29 cellular contexts compared by ENCODE assay signal in genomic region chr2:1617425-1618021, GRCh38.
A peak's percentile ranks its signal among the peaks of the same experiment; 100 is the strongest.
DNase-seq lines count a peak whose midpoint lies in the region; ATAC-seq, FAIRE-seq and TF ChIP-seq lines count a peak whose summit lies in the region.
"Had no signal": no experiment of that assay in that cellular context is flagged by ENCODE, and none has a peak within 500 bp of the region (broad histone marks: within the 10 kb centered on the region; RNA-seq: fewer than 3 reads in every experiment).

No MANE protein-coding gene starts in this region.

- no peak overlapping the region for H3K9ac ChIP-seq in HepG2 (ENCODE audit: insufficient read depth, low read depth, low read length)
- H3K9ac ChIP-seq: KMS-11 had no signal

- H4K20me1 ChIP-seq in PC-9 (ENCODE audit: insufficient read depth) (no peaks in the 10 kb centered on the region), HepG2 (ENCODE audit: insufficient read depth, low read length) (no peaks in the 10 kb centered on the region)

- no peaks in the 10 kb centered on the region for H3K9me2 ChIP-seq in PC-9 (ENCODE audit: insufficient read depth)

- H3K79me2 ChIP-seq in PC-9 (ENCODE audit: low read depth): no peaks in the 10 kb centered on the region
- H3K79me2 ChIP-seq in HepG2 (ENCODE audit: insufficient read depth, low read length): no peaks in the 10 kb centered on the region

- WGBS in HepG2 (ENCODE audit: low lambda C conversion rate): 4% methylated on average over 8 of the region's 11 CpGs

- H3K36me3 Mint-ChIP-seq in effector memory CD8-positive, alpha-beta T cell (ENCODE audit: insufficient read depth): no peaks in the 10 kb centered on the region
- H3K36me3 Mint-ChIP-seq: activated naive CD4-positive, alpha-beta T cell treated with anti-CD3 and anti-CD28 coated beads, Interleukin-2, amount 50 U/mL, for 24 hours; CD8-positive, alpha-beta T cell had no signal

- H3F3A ChIP-seq in PC-9 (ENCODE audit: insufficient read depth, low read depth): peaks cover 5% of the 10 kb centered on the region; the same call in 1 of the 2 replicates

- TF ChIP-seq CTCF in PC-9 (conservative IDR thresholded peaks at IDR 0.05) (no peak), HepG2 (CRISPR knock-in tag; IDR thresholded peaks at IDR 0.05) (no peak)

- H3K36me3 ChIP-seq in PC-9 (ENCODE audit: low read depth): no peaks in the 10 kb centered on the region
- H3K36me3 ChIP-seq in HepG2 (replicated peaks in 1 of 2; ENCODE audit: control insufficient read depth in 1 of 2, insufficient read depth in 2 of 2, low read length in 2 of 2): no peaks in the 10 kb centered on the region
- H3K36me3 ChIP-seq: esophagus muscularis mucosa, gastrocnemius medialis, thyroid gland had no signal

- no peak overlapping the region for H3K4me3 Mint-ChIP-seq in stimulated activated naive CD8-positive, alpha-beta T cell treated with anti-CD3 and anti-CD28 coated beads, Interleukin-15, amount 100 ng/mL, for 72 hours
- H3K4me3 Mint-ChIP-seq in effector memory CD8-positive, alpha-beta T cell: no peak overlapping the region
- H3K4me3 Mint-ChIP-seq: activated naive CD4-positive, alpha-beta T cell treated with anti-CD3 and anti-CD28 coated beads, Interleukin-2, amount 50 U/mL, for 24 hours; CD8-positive, alpha-beta T cell; H9; nephron had no signal

- FAIRE-seq in HepG2 (lab: Jason Lieb, UNC): no peak
- FAIRE-seq: astrocyte, GM12892, GM19239, keratinocyte had no signal

- H3K9me3 ChIP-seq in PC-9 (ENCODE audit: insufficient read depth, low read depth): no peaks in the 10 kb centered on the region
- H3K9me3 ChIP-seq in HepG2 (ENCODE audit: low read length): no peaks in the 10 kb centered on the region
- H3K9me3 ChIP-seq: esophagus muscularis mucosa, gastrocnemius medialis, thyroid gland had no signal

- no peak overlapping the region for H3K27ac Mint-ChIP-seq in stimulated activated naive CD8-positive, alpha-beta T cell treated with anti-CD3 and anti-CD28 coated beads, Interleukin-15, amount 100 ng/mL, for 72 hours
- no peak overlapping the region for H3K27ac Mint-ChIP-seq in effector memory CD8-positive, alpha-beta T cell
- H3K27ac Mint-ChIP-seq: activated naive CD4-positive, alpha-beta T cell treated with anti-CD3 and anti-CD28 coated beads, Interleukin-2, amount 50 U/mL, for 24 hours; CD8-positive, alpha-beta T cell had no signal

- POLR2A ChIA-PET in PC-9 (lab: Charles Lee; ENCODE audit: unreplicated experiment): no interaction called here
- POLR2A ChIA-PET in HepG2 (lab: Yijun Ruan, JAX): no interaction called here

- intact Hi-C loops in PC-9 (cut with micrococcal nuclease; ENCODE audit: unreplicated experiment): no loop called here
- intact Hi-C loops in HepG2 (cut with micrococcal nuclease; ENCODE audit: unreplicated experiment): no loop called here

- in situ Hi-C loops in HepG2 (cut with HindIII; ENCODE audit: extremely low pct_ligation_motif_present, low pct_unique_long_range_greater_than_20kb): no loop called here

- DNase-seq in stimulated activated naive CD8-positive, alpha-beta T cell treated with anti-CD3 and anti-CD28 coated beads, Interleukin-15, amount 100 ng/mL, for 72 hours: no peak
- no peak for DNase-seq in stimulated activated naive CD8-positive, alpha-beta T cell treated with anti-CD3 and anti-CD28 coated beads, Interleukin-15, Interleukin-2, amounts not matched to agents 100 U/mL and 50 U/mL, for 24 hours
- DNase-seq in PC-9 (peak; percentile 51 to 71), HepG2 (ENCODE audit: low spot score) (no peak), NCI-H1436 (lab: John Stamatoyannopoulos, UW) (no peak), SHP77 treated with DMSO at 0.1 percent for 48 hours (lab: John Stamatoyannopoulos, UW) (no peak)
- no peak for DNase-seq in effector memory CD8-positive, alpha-beta T cell
- DNase-seq: activated CD4-positive, CD25-positive, alpha-beta regulatory T cell; activated T-cell treated with anti-CD3 and anti-CD28 coated beads, Interleukin-2, amount 50 U/mL, for 48 hours; CD8-positive, alpha-beta T cell; DMS79; effector CD8-positive, alpha-beta T cell; gastrocnemius medialis; H9; NCI-H1092; NCI-H2107; NCI-H526; stimulated activated naive CD4-positive, alpha-beta T cell; thyroid gland had no signal

- ATAC-seq in stimulated activated naive CD8-positive, alpha-beta T cell treated with anti-CD3 and anti-CD28 coated beads, Interleukin-15, amount 100 ng/mL, for 72 hours: peak; percentile 46
- ATAC-seq in stimulated activated naive CD8-positive, alpha-beta T cell treated with anti-CD3 and anti-CD28 coated beads, Interleukin-15, Interleukin-2, amounts not matched to agents 100 U/mL and 50 U/mL, for 24 hours: no peak
- ATAC-seq in HepG2 (peak; percentile 30; the same call in 1 of the 3 replicates), HG03159 (IDR thresholded peaks at IDR 0.05; ENCODE audit: unreplicated experiment) (no peak)
- no peak for ATAC-seq in effector memory CD8-positive, alpha-beta T cell (replicated peaks)
- ATAC-seq: CD8-positive, alpha-beta T cell; gastrocnemius medialis; SK-N-SH treated with all-trans-retinoic acid at 6 μM for 48 hours had no signal

- H3K27me3 ChIP-seq in PC-9 (ENCODE audit: insufficient read depth, low read depth) (peaks cover 7% of the 10 kb centered on the region; the same call in 1 of the 2 replicates), HepG2 (ENCODE audit: control insufficient read depth in 1 of 2, insufficient read depth in 2 of 2, low read length in 2 of 2) (peaks cover 13 to 42% of the 10 kb centered on the region in 2 experiments)
- H3K27me3 ChIP-seq: esophagus muscularis mucosa, gastrocnemius medialis, thyroid gland had no signal

- H2AFZ ChIP-seq in PC-9 (no peak overlapping the region), HepG2 (ENCODE audit: low read length) (no peak overlapping the region)

- H3K4me2 ChIP-seq in PC-9 (peak overlapping the region; percentile 30; the same call in 1 of the 2 replicates), HepG2 (ENCODE audit: low read depth, low read length) (no peak overlapping the region)
- H3K4me2 ChIP-seq: KMS-11 had no signal

- H3K4me3 ChIP-seq in PC-9 (no peak overlapping the region), HepG2 (replicated peaks in 1 of 3; ENCODE audit: insufficient read depth in 1 of 3, low read depth in 2 of 3, low read length in 3 of 3) (no peak overlapping the region)
- H3K4me3 ChIP-seq: esophagus muscularis mucosa, gastrocnemius medialis, thyroid gland had no signal

- H3K4me1 ChIP-seq in PC-9 (replicated peaks; ENCODE audit: insufficient read depth) (peaks cover 33% of the 10 kb centered on the region), HepG2 (ENCODE audit: insufficient read depth, low read length) (no peaks in the 10 kb centered on the region)
- H3K4me1 ChIP-seq: esophagus muscularis mucosa, gastrocnemius medialis had no signal

- no peaks in the 10 kb centered on the region for H3K9me3 Mint-ChIP-seq in stimulated activated naive CD8-positive, alpha-beta T cell treated with anti-CD3 and anti-CD28 coated beads, Interleukin-15, amount 100 ng/mL, for 72 hours
- peaks cover 0 to 3% of the 10 kb centered on the region in 2 donors for H3K9me3 Mint-ChIP-seq in effector memory CD8-positive, alpha-beta T cell
- H3K9me3 Mint-ChIP-seq: activated naive CD4-positive, alpha-beta T cell treated with anti-CD3 and anti-CD28 coated beads, Interleukin-2, amount 50 U/mL, for 24 hours; CD8-positive, alpha-beta T cell; nephron had no signal

- TF ChIP-seq EP300 in HepG2 (IDR thresholded peaks at IDR 0.05; ENCODE audit: low read depth in 2 of 2, low read length in 2 of 2) (no peak), HepG2 (CRISPR knock-in tag; IDR thresholded peaks at IDR 0.05; ENCODE audit: borderline replicate concordance) (no peak)

- no peak for TF ChIP-seq POLR2A in HepG2 (IDR thresholded peaks at IDR 0.05; ENCODE audit: insufficient read depth in 1 of 2, low read depth in 2 of 2, low read length in 2 of 2)

- peaks cover 14% of the 10 kb centered on the region for H3K27me3 Mint-ChIP-seq in stimulated activated naive CD8-positive, alpha-beta T cell treated with anti-CD3 and anti-CD28 coated beads, Interleukin-15, amount 100 ng/mL, for 72 hours
- H3K27me3 Mint-ChIP-seq in effector memory CD8-positive, alpha-beta T cell: peaks cover 0 to 24% of the 10 kb centered on the region in 2 donors

- H3K4me1 Mint-ChIP-seq in stimulated activated naive CD8-positive, alpha-beta T cell treated with anti-CD3 and anti-CD28 coated beads, Interleukin-15, amount 100 ng/mL, for 72 hours: no peaks in the 10 kb centered on the region
- H3K4me1 Mint-ChIP-seq in effector memory CD8-positive, alpha-beta T cell (ENCODE audit: low read depth in 2 of 2): no peaks in the 10 kb centered on the region
- H3K4me1 Mint-ChIP-seq: activated naive CD4-positive, alpha-beta T cell treated with anti-CD3 and anti-CD28 coated beads, Interleukin-2, amount 50 U/mL, for 24 hours had no signal

- BruUV-seq in PC-9 (replicated peaks; lab: Mats Ljungman, UMichigan) (no TSS peak), HepG2 (replicated peaks; lab: Mats Ljungman, UMichigan) (no TSS peak)

- peak overlapping the region; percentile 33; the same call in 1 of the 2 replicates for H3K27ac ChIP-seq in PC-9
- no peak overlapping the region for H3K27ac ChIP-seq in HepG2 (ENCODE audit: extremely low read length, insufficient read depth, low read length)
- H3K27ac ChIP-seq: esophagus muscularis mucosa, gastrocnemius medialis, KMS-11, thyroid gland had no signal

- CTCF ChIA-PET in PC-9 (lab: Charles Lee): no interaction called here
- CTCF ChIA-PET in HepG2 (lab: Yijun Ruan, JAX; ENCODE audit: low intra/inter-chr PET ratio, low total read pairs): no interaction called here

- TF ChIP-seq RAD21 in HepG2 (CRISPR knock-in tag; IDR thresholded peaks at IDR 0.05): no peak

TF ChIP-seq in HepG2, 621 proteins besides CTCF, POLR2A, EP300 and RAD21 (continues in another document):
- TF ChIP-seq ZNF781 (CRISPR knock-in tag; IDR thresholded peaks at IDR 0.05; ENCODE audit: borderline replicate concordance, not compliant biosample characterization) (no peak), SNRNP70 (IDR thresholded peaks at IDR 0.05; ENCODE audit: low read depth, low read length) (no peak), ZNF160 (CRISPR knock-in tag; IDR thresholded peaks at IDR 0.05) (no peak), ZNF672 (CRISPR knock-in tag; IDR thresholded peaks at IDR 0.05) (no peak), MED1 (CRISPR knock-in tag; IDR thresholded peaks at IDR 0.05) (no peak), ZNF253 (CRISPR knock-in tag; IDR thresholded peaks at IDR 0.05; ENCODE audit: borderline replicate concordance) (no peak), CREBL2 (CRISPR knock-in tag; IDR thresholded peaks at IDR 0.05; ENCODE audit: borderline replicate concordance) (no peak), YEATS2 (CRISPR knock-in tag; IDR thresholded peaks at IDR 0.05; ENCODE audit: borderline replicate concordance) (no peak), ZMYM3 (CRISPR knock-in tag; IDR thresholded peaks at IDR 0.05) (no peak), MTA1 (CRISPR knock-in tag; IDR thresholded peaks at IDR 0.05; ENCODE audit: borderline replicate concordance) (no peak), NFIC (IDR thresholded peaks at IDR 0.05; ENCODE audit: low read length) (no peak), SRY (CRISPR knock-in tag; IDR thresholded peaks at IDR 0.05) (no peak), CHD2 (IDR thresholded peaks at IDR 0.05; ENCODE audit: low read depth, low read length) (no peak)

Comparison
In these comparisons a context has a peak if more than half of its experiments do, and no peak if none do; other contexts are left out.
1. ATAC-seq: peak in stimulated activated naive CD8-positive, alpha-beta T cell treated with anti-CD3 and anti-CD28 coated beads, Interleukin-15, amount 100 ng/mL, for 72 hours (single experiment) and HepG2 (single experiment); none in stimulated activated naive CD8-positive, alpha-beta T cell treated with anti-CD3 and anti-CD28 coated beads, Interleukin-15, Interleukin-2, amounts not matched to agents 100 U/mL and 50 U/mL, for 24 hours (single experiment), HG03159 (single experiment) and effector memory CD8-positive, alpha-beta T cell (single experiment).
2. DNase-seq: peak in PC-9 (2 of 2); none in stimulated activated naive CD8-positive, alpha-beta T cell treated with anti-CD3 and anti-CD28 coated beads, Interleukin-15, amount 100 ng/mL, for 72 hours (0 of 2), stimulated activated naive CD8-positive, alpha-beta T cell treated with anti-CD3 and anti-CD28 coated beads, Interleukin-15, Interleukin-2, amounts not matched to agents 100 U/mL and 50 U/mL, for 24 hours (single experiment), HepG2 (single experiment), NCI-H1436 (single experiment), effector memory CD8-positive, alpha-beta T cell (0 of 3) and SHP77 treated with DMSO at 0.1 percent for 48 hours (single experiment).